1 cellular context compared by ENCODE assay signal in genomic region chr6:11608600-11609323, GRCh38.
TF ChIP-seq lines count a peak whose summit lies in the region.

No MANE protein-coding gene starts in this region.

TF ChIP-seq in H1, 55 proteins besides CTCF, POLR2A, EP300 and RAD21 (continued from another document):
- TF ChIP-seq CHD7 (IDR thresholded peaks at IDR 0.05; ENCODE audit: insufficient replicate concordance, low read length) (no peak), TCF12 (IDR thresholded peaks at IDR 0.05; ENCODE audit: low read depth, low read length) (no peak), BRCA1 (IDR thresholded peaks at IDR 0.05; ENCODE audit: low read depth, low read length) (no peak), SP1 (IDR thresholded peaks at IDR 0.05; ENCODE audit: low read depth, low read length) (no peak), E2F6 (IDR thresholded peaks at IDR 0.05) (no peak), CHD2 (IDR thresholded peaks at IDR 0.05; ENCODE audit: low read length) (no peak), HDAC6 (IDR thresholded peaks at IDR 0.05; ENCODE audit: low read depth, low read length) (no peak), SP2 (IDR thresholded peaks at IDR 0.05; ENCODE audit: low read length) (no peak), CTBP2 (IDR thresholded peaks at IDR 0.05; ENCODE audit: borderline replicate concordance, insufficient read depth, insufficient read length, low read length) (no peak), CBX8 (IDR thresholded peaks at IDR 0.05; ENCODE audit: borderline replicate concordance, low read depth, low read length) (no peak), BACH1 (IDR thresholded peaks at IDR 0.05; ENCODE audit: low read length) (no peak)
TF ChIP-seq in H1: peak in this region for 0.
